In genomic region chr17:64369007-64369893, GRCh38 we compare ENCODE assay signal across 1 cellular context.
TF ChIP-seq lines count a peak whose summit lies in the region.

No MANE protein-coding gene starts in this region.

TF ChIP-seq in K562, 482 proteins besides CTCF, POLR2A, EP300 and RAD21 (continued from another document):
- 0 out of 2 replicates have a peak, but pooled peaks have one; percentile 51 for TF ChIP-seq ZNF592 (IDR thresholded peaks at IDR 0.05)
- TF ChIP-seq CXXC5 (CRISPR knock-in tag; IDR thresholded peaks at IDR 0.05), result peak; percentile 35; the same call in 1 of the 2 replicates
- peak; percentile 68 for TF ChIP-seq MEIS2 (IDR thresholded peaks at IDR 0.05; ENCODE audit: partially characterized antibody)
- 0 out of 2 replicates have a peak, but pooled peaks have one; percentile 31 for TF ChIP-seq SMARCA4 (IDR thresholded peaks at IDR 0.05)
- TF ChIP-seq ZNF146 (CRISPR knock-in tag; IDR thresholded peaks at IDR 0.05; ENCODE audit: unreplicated experiment), result no peak
- TF ChIP-seq YY1 (IDR thresholded peaks at IDR 0.05; ENCODE audit: borderline replicate concordance in 1 of 3, control insufficient read depth in 1 of 3, extremely low read depth in 1 of 3, insufficient read depth in 3 of 3, insufficient read length in 1 of 3, insufficient replicate concordance in 2 of 3, low read depth in 1 of 3, low read length in 2 of 3), result peak in 2 of 3 experiments; percentile 60 to 82
- 0 out of 2 replicates have a peak, but pooled peaks have one; percentile 26 for TF ChIP-seq POLR2AphosphoS5 (IDR thresholded peaks at IDR 0.05; ENCODE audit: control insufficient read depth, insufficient read depth, low read depth, low read length)
- peak in 1 of 2 experiments; percentile 24 for TF ChIP-seq E2F6 (IDR thresholded peaks at IDR 0.05; ENCODE audit: borderline replicate concordance in 1 of 2, extremely low read depth in 1 of 2, insufficient read depth in 1 of 2, insufficient read length in 1 of 2, low read depth in 1 of 2, low read length in 1 of 2, poor library complexity in 1 of 2, severe bottlenecking in 1 of 2)
- no peak for TF ChIP-seq ESRRB (CRISPR knock-in tag; IDR thresholded peaks at IDR 0.05; ENCODE audit: borderline replicate concordance)
- TF ChIP-seq NKRF (IDR thresholded peaks at IDR 0.05; ENCODE audit: borderline replicate concordance), result no peak
- TF ChIP-seq DPF2 (IDR thresholded peaks at IDR 0.05), result 0 out of 2 replicates have a peak, but pooled peaks have one; percentile 38
- TF ChIP-seq LEF1 (IDR thresholded peaks at IDR 0.05), result no peak
- peak; percentile 82 for TF ChIP-seq CBFA2T3 (IDR thresholded peaks at IDR 0.05)
- TF ChIP-seq CBX2 (IDR thresholded peaks at IDR 0.05; ENCODE audit: insufficient read depth, low read length, poor library complexity, severe bottlenecking), result no peak
- 0 out of 2 replicates have a peak, but pooled peaks have one; percentile 47 for TF ChIP-seq HMBOX1 (IDR thresholded peaks at IDR 0.05)
- peak; percentile 64 for TF ChIP-seq ARID1B (IDR thresholded peaks at IDR 0.05)
- peak; percentile 84 for TF ChIP-seq ESRRA (IDR thresholded peaks at IDR 0.05; ENCODE audit: borderline replicate concordance, low read depth)
- no peak for TF ChIP-seq SREBF1 (IDR thresholded peaks at IDR 0.05; ENCODE audit: borderline replicate concordance, low read depth, low read length)
- TF ChIP-seq MAX (CRISPR knock-in tag; IDR thresholded peaks at IDR 0.05), result peak; percentile 44; the same call in 1 of the 2 replicates
- 0 out of 2 replicates have a peak, but pooled peaks have one; percentile 13 for TF ChIP-seq ZNF224 (CRISPR knock-in tag; IDR thresholded peaks at IDR 0.05)
- TF ChIP-seq RBFOX2 (IDR thresholded peaks at IDR 0.05; ENCODE audit: low read depth, low read length), result 0 out of 2 replicates have a peak, but pooled peaks have one; percentile 22
- peak; percentile 48; the same call in 1 of the 2 replicates for TF ChIP-seq MGA (IDR thresholded peaks at IDR 0.05)
- no peak for TF ChIP-seq ATF1 (CRISPR knock-in tag; IDR thresholded peaks at IDR 0.05)
- 0 out of 2 replicates have a peak, but pooled peaks have one; percentile 30 for TF ChIP-seq ATF1 (tag; IDR thresholded peaks at IDR 0.05)
- TF ChIP-seq CBFA2T2 (conservative IDR thresholded peaks at IDR 0.05), result peak; percentile 66
- TF ChIP-seq RCOR1 (IDR thresholded peaks at IDR 0.05; ENCODE audit: borderline replicate concordance in 1 of 2, low read depth in 2 of 2, low read length in 2 of 2), result 0 out of 4 replicates have a peak, but pooled peaks of 1 of the 2 experiments have one; percentile 4
- 0 out of 2 replicates have a peak, but pooled peaks have one; percentile 9 for TF ChIP-seq E2F3 (CRISPR knock-in tag; IDR thresholded peaks at IDR 0.05)
- TF ChIP-seq KLF16 (IDR thresholded peaks at IDR 0.05), result peak; percentile 26; the same call in 1 of the 2 replicates
- no peak for TF ChIP-seq EWSR1 (IDR thresholded peaks at IDR 0.05; ENCODE audit: borderline replicate concordance, low read depth, partially characterized antibody)
- no peak for TF ChIP-seq ZBTB2 (IDR thresholded peaks at IDR 0.05)
- TF ChIP-seq TCF3 (CRISPR knock-in tag; IDR thresholded peaks at IDR 0.05), result peak; percentile 75
- no peak for TF ChIP-seq ELK3 (CRISPR knock-in tag; IDR thresholded peaks at IDR 0.05)
